Comparison of ENCODE assay signal across 9 cellular contexts in the genomic region with DNA sequence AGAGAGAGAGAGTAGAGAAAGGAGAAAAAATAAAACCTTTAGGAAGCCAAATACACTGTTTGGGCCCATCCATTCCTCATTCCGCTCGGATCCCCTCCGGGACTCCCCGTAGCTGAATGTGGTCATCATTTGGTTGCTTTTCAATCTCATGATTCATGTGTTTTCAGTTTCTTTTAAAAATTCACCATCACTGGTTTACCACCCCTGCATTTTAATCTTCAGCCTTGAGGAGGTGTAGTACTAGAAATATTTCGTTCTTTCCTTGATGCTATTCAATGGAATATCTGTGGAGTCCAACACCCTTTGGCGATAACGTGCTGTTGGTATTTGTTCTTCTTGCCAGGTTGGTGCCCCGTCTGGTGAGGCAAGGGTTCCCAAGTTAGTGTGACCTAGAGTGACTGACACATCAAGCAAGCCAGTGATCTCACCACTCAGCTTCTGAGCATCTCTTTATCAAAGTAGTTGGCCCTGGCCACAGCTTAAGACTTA.
DNase-seq lines count a peak whose midpoint lies in the region; ATAC-seq and TF ChIP-seq lines count a peak whose summit lies in the region.
"Had no signal": no experiment of that assay in that cellular context is flagged by ENCODE, and none has a peak within 500 bp of the region (broad histone marks: within the 10 kb centered on the region; RNA-seq: fewer than 3 reads in every experiment).

No MANE protein-coding gene starts in this region.

- BruUV-seq in OCI-LY7 (replicated peaks; lab: Mats Ljungman, UMichigan): TSS peak; percentile 82

- H3K9me3 ChIP-seq in OCI-LY7 (ENCODE audit: low read length): no peaks in the 10 kb centered on the region
- H3K9me3 ChIP-seq in effector memory CD4-positive, alpha-beta T cell (ENCODE audit: control insufficient read depth, low read length): no peaks in the 10 kb centered on the region

- peak overlapping the region; percentile 96 for H3K27ac ChIP-seq in OCI-LY7 (ENCODE audit: low read depth, low read length, poor library complexity, severe bottlenecking)
- peak overlapping the region; percentile 72 for H3K27ac ChIP-seq in effector memory CD4-positive, alpha-beta T cell (ENCODE audit: insufficient read depth, low read length, poor library complexity, severe bottlenecking)
- H3K27ac ChIP-seq: cardiac muscle cell had no signal

- intact Hi-C loops in OCI-LY7 (cut with micrococcal nuclease; ENCODE audit: unreplicated experiment): loop anchor here (1.0 kb wide), 1 partner anchor 32 kb away; no protein-coding TSS in a partner anchor

- peak; percentile 41 for ATAC-seq in GM21717 (IDR thresholded peaks at IDR 0.05; ENCODE audit: unreplicated experiment)

- peaks cover 65% of the 10 kb centered on the region for H3K4me1 ChIP-seq in OCI-LY7 (ENCODE audit: insufficient read depth, low read length, poor library complexity, severe bottlenecking)
- peaks cover 34% of the 10 kb centered on the region for H3K4me1 ChIP-seq in effector memory CD4-positive, alpha-beta T cell (ENCODE audit: control insufficient read depth, insufficient read depth, low read length, poor library complexity, severe bottlenecking)

- peak overlapping the region; percentile 81 for H2AFZ ChIP-seq in OCI-LY7 (ENCODE audit: low read length)

- no peaks in the 10 kb centered on the region for H3K36me3 ChIP-seq in OCI-LY7 (ENCODE audit: insufficient read depth, low read length)
- H3K36me3 ChIP-seq in effector memory CD4-positive, alpha-beta T cell (ENCODE audit: control insufficient read depth, insufficient read depth, low read length): no peaks in the 10 kb centered on the region
- H3K36me3 ChIP-seq: cardiac muscle cell had no signal

- TF ChIP-seq CTCF in GM12873 (IDR thresholded peaks at IDR 0.05; ENCODE audit: insufficient read depth, low read depth, low read length, missing control alignments) (peak; percentile 9), OCI-LY7 (conservative IDR thresholded peaks at IDR 0.05; ENCODE audit: low read length) (no peak)

- H3K4me3 ChIP-seq in OCI-LY7 (ENCODE audit: low read depth, low read length, poor library complexity, severe bottlenecking): peak overlapping the region; percentile 64
- peak overlapping the region; percentile 39 for H3K4me3 ChIP-seq in effector memory CD4-positive, alpha-beta T cell (ENCODE audit: insufficient read depth, low read depth, low read length, poor library complexity, severe bottlenecking)
- H3K4me3 ChIP-seq: cardiac muscle cell had no signal

- H3K9me2 ChIP-seq in OCI-LY7 (ENCODE audit: insufficient read depth, low read length): no peaks in the 10 kb centered on the region

- POLR2A ChIA-PET in OCI-LY7 (lab: Charles Lee): interaction anchor here (0.5 to 8.1 kb wide), 13 partner anchors 9 to 1402 kb away, joined by 3 to 68 read pairs (median 4); no protein-coding TSS in a partner anchor

- CTCF ChIA-PET in OCI-LY7 (lab: Charles Lee; ENCODE audit: unreplicated experiment): interaction anchor here (0.8 to 1.0 kb wide), 2 partner anchors 12 to 54 kb away, joined by 3 to 4 read pairs; no protein-coding TSS in a partner anchor

- no peaks in the 10 kb centered on the region; the same call in 1 of the 2 replicates for H3K79me2 ChIP-seq in OCI-LY7 (ENCODE audit: insufficient read depth, low read depth, low read length)

- H3K27me3 ChIP-seq in effector memory CD4-positive, alpha-beta T cell (replicated peaks; ENCODE audit: control insufficient read depth, insufficient read depth, low read length, poor library complexity, severe bottlenecking): no peaks in the 10 kb centered on the region
- H3K27me3 ChIP-seq: cardiac muscle cell had no signal

- peak overlapping the region; percentile 99 for H3K4me2 ChIP-seq in OCI-LY7 (ENCODE audit: low read length)

- DNase-seq in OCI-LY7 (ENCODE audit: low spot score) (peak; percentile 22), NCI-H1105 treated with DMSO at 0.1 percent for 48 hours (lab: John Stamatoyannopoulos, UW) (no peak), NCI-H446 (lab: John Stamatoyannopoulos, UW) (no peak), NCI-H187 treated with DMSO at 0.1 percent for 48 hours (lab: John Stamatoyannopoulos, UW) (no peak)
- DNase-seq in effector memory CD4-positive, alpha-beta T cell: no peak
- peak; percentile 13 to 50 (median 28) for DNase-seq in stimulated activated CD4-positive, alpha-beta T cell treated with anti-CD3 and anti-CD28 coated beads, TNF-alpha, amount 100 ng/mL, for 24 hours (ENCODE audit: low read depth in 3 of 3)

- no peaks in the 10 kb centered on the region for H4K20me1 ChIP-seq in OCI-LY7 (ENCODE audit: insufficient read depth, low read length)

Comparison
In these comparisons a context has a peak if more than half of its experiments do, and no peak if none do; other contexts are left out.
1. DNase-seq: peak in OCI-LY7 (single experiment) and stimulated activated CD4-positive, alpha-beta T cell treated with anti-CD3 and anti-CD28 coated beads, TNF-alpha, amount 100 ng/mL, for 24 hours (3 of 3); none in effector memory CD4-positive, alpha-beta T cell (0 of 3), NCI-H1105 treated with DMSO at 0.1 percent for 48 hours (single experiment), NCI-H446 (0 of 2) and NCI-H187 treated with DMSO at 0.1 percent for 48 hours (single experiment).